8 cellular contexts compared by ENCODE assay signal in the genomic region with DNA sequence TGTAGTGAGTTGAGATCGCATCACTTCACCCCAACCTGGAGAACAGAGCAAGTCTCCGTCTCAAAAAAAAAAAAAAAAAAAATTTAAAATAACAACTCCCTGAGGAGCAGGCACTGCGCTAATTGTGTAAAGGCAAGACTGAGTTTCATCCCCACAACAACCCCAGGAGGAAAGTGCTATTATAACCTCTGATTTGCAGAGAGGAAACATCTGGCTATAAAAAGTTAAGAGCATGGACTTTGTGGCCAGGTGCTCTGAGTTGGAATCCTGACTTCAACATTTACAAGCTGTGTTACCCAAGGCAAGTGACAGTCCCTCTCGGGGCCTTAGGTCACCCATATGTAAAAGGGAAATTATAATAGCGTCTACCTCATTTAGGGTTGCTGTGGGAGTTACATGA.
"Had no signal": no experiment of that assay in that cellular context is flagged by ENCODE, and none has a peak within 500 bp of the region (broad histone marks: within the 10 kb centered on the region; RNA-seq: fewer than 3 reads in every experiment).

No MANE protein-coding gene starts in this region.

- H3K4me3 ChIP-seq: K562 had no signal

- H3K27ac ChIP-seq: HL-60, KMS-11 had no signal

- H3K9ac ChIP-seq: KMS-11 had no signal

- DNase-seq: IMR-90, KBM-7, KG1 had no signal

- H3K4me2 ChIP-seq: KMS-11 had no signal

- FAIRE-seq: HepG2, HTR-8/SVneo, K562 had no signal
